In the genomic region with DNA sequence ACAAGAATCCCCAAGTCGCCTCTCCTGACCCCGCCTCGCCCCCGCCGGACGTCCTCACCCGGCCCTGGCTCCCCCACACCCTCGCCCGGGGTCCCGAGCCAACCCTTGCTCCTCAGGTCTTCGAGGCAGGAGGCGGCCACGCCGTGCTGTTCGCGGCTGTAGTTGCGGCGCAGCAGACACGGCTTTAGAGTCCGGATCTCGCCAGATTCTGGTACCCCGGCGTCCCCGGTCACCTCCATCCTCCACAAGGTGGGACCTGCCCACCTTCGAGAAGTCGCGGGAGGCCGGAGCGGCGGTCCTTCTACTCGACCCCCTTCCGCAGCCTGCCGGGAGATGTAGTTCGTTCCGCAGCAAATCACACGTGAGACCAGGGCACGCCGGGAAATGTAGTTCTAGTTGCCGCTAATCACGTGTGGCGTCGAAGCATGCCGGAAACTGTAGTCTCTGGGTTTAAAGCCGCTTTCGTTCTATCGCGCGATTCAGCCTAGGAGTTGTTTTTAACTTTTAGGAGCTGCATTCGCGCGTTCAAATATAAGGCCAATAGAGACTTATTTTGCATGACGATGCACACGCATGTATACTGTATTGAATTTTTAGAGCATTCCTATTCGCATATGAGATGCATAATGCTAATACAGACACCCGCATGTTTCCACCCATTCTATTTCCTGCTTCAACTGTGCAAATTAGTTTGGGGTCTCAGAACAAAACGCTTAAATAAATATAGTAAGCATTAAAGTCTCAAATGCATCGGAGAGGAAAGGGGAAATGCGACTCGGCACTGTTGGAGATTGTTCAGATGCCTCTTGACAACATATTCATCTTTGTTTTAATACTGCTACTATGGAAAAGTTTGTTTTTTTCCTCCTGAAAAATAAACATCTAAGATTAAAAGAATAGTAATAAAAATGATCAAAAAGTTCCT, we compare ENCODE assay signal across 1 cellular context.
TF ChIP-seq lines count a peak whose summit lies in the region.

A gene with protein sequence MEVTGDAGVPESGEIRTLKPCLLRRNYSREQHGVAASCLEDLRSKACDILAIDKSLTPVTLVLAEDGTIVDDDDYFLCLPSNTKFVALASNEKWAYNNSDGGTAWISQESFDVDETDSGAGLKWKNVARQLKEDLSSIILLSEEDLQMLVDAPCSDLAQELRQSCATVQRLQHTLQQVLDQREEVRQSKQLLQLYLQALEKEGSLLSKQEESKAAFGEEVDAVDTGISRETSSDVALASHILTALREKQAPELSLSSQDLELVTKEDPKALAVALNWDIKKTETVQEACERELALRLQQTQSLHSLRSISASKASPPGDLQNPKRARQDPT (minus strand): TSS at position 310 of the 925 bp plus-strand sequence. CDS start 71 bp downstream, at position 239.

TF ChIP-seq in K562, 482 proteins besides CTCF, POLR2A, EP300 and RAD21 (continued from another document):
- TF ChIP-seq, protein P1, sequence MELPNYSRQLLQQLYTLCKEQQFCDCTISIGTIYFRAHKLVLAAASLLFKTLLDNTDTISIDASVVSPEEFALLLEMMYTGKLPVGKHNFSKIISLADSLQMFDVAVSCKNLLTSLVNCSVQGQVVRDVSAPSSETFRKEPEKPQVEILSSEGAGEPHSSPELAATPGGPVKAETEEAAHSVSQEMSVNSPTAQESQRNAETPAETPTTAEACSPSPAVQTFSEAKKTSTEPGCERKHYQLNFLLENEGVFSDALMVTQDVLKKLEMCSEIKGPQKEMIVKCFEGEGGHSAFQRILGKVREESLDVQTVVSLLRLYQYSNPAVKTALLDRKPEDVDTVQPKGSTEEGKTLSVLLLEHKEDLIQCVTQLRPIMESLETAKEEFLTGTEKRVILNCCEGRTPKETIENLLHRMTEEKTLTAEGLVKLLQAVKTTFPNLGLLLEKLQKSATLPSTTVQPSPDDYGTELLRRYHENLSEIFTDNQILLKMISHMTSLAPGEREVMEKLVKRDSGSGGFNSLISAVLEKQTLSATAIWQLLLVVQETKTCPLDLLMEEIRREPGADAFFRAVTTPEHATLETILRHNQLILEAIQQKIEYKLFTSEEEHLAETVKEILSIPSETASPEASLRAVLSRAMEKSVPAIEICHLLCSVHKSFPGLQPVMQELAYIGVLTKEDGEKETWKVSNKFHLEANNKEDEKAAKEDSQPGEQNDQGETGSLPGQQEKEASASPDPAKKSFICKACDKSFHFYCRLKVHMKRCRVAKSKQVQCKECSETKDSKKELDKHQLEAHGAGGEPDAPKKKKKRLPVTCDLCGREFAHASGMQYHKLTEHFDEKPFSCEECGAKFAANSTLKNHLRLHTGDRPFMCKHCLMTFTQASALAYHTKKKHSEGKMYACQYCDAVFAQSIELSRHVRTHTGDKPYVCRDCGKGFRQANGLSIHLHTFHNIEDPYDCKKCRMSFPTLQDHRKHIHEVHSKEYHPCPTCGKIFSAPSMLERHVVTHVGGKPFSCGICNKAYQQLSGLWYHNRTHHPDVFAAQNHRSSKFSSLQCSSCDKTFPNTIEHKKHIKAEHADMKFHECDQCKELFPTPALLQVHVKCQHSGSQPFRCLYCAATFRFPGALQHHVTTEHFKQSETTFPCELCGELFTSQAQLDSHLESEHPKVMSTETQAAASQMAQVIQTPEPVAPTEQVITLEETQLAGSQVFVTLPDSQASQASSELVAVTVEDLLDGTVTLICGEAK (IDR thresholded peaks at IDR 0.05) = peak; percentile 81
- TF ChIP-seq, protein P1 (CRISPR knock-in tag; IDR thresholded peaks at IDR 0.05) = no peak
- no peak for TF ChIP-seq ZNF408 (CRISPR knock-in tag; IDR thresholded peaks at IDR 0.05; ENCODE audit: low read depth)
- TF ChIP-seq, protein P2, sequence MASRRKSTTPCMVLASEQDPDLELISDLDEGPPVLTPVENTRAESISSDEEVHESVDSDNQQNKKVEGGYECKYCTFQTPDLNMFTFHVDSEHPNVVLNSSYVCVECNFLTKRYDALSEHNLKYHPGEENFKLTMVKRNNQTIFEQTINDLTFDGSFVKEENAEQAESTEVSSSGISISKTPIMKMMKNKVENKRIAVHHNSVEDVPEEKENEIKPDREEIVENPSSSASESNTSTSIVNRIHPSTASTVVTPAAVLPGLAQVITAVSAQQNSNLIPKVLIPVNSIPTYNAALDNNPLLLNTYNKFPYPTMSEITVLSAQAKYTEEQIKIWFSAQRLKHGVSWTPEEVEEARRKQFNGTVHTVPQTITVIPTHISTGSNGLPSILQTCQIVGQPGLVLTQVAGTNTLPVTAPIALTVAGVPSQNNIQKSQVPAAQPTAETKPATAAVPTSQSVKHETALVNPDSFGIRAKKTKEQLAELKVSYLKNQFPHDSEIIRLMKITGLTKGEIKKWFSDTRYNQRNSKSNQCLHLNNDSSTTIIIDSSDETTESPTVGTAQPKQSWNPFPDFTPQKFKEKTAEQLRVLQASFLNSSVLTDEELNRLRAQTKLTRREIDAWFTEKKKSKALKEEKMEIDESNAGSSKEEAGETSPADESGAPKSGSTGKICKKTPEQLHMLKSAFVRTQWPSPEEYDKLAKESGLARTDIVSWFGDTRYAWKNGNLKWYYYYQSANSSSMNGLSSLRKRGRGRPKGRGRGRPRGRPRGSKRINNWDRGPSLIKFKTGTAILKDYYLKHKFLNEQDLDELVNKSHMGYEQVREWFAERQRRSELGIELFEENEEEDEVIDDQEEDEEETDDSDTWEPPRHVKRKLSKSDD (conservative IDR thresholded peaks at IDR 0.05; ENCODE audit: low read length) = no peak
- TF ChIP-seq POLR2G (IDR thresholded peaks at IDR 0.05; ENCODE audit: low read depth, low read length) = peak; percentile 92
- TF ChIP-seq HDGF (IDR thresholded peaks at IDR 0.05) = no peak
- TF ChIP-seq, protein P3, sequence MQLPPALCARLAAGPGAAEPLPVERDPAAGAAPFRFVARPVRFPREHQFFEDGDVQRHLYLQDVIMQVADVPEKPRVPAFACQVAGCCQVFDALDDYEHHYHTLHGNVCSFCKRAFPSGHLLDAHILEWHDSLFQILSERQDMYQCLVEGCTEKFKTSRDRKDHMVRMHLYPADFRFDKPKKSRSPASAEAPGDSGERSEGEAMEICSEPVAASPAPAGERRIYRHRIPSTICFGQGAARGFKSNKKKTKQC (CRISPR knock-in tag; IDR thresholded peaks at IDR 0.05) = peak; percentile 89
- no peak for TF ChIP-seq ZNF707 (CRISPR knock-in tag; conservative IDR thresholded peaks at IDR 0.05)
- no peak for TF ChIP-seq COPS2 (conservative IDR thresholded peaks at IDR 0.05)
- TF ChIP-seq NONO (IDR thresholded peaks at IDR 0.05; ENCODE audit: low read depth in 2 of 2, low read length in 1 of 2) = peak in 1 of 2 experiments; percentile 25; a peak in 2 of 4 replicates
